In the genomic region with DNA sequence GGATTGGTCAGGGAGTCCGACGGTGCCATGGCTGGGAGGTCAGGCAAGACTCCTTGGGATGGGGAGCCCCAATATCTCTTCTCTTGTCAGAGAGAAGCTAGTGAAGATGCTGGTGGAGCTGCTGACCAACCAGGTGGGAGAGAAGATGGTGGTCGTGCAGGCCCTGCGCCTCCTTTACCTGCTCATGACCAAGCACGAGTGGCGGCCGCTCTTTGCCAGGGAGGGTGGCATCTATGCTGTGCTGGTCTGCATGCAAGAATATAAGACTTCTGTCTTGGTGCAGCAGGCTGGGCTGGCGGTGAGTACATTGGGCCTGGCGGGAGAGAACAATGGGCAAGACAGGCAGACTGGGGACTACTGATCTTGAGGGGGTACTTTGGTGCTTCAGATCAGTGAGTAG, we compare ENCODE assay signal across 1 cellular context.
TF ChIP-seq lines count a peak whose summit lies in the region.

No MANE protein-coding gene starts in this region.

TF ChIP-seq in HepG2, 621 proteins besides CTCF, POLR2A, EP300 and RAD21:
- TF ChIP-seq ZKSCAN1 (IDR thresholded peaks at IDR 0.05; ENCODE audit: low read length): no peak
- TF ChIP-seq ZBTB38 (CRISPR knock-in tag; IDR thresholded peaks at IDR 0.05): no peak
- TF ChIP-seq ZNF446 (CRISPR knock-in tag; IDR thresholded peaks at IDR 0.05): no peak
- TF ChIP-seq, protein P1, sequence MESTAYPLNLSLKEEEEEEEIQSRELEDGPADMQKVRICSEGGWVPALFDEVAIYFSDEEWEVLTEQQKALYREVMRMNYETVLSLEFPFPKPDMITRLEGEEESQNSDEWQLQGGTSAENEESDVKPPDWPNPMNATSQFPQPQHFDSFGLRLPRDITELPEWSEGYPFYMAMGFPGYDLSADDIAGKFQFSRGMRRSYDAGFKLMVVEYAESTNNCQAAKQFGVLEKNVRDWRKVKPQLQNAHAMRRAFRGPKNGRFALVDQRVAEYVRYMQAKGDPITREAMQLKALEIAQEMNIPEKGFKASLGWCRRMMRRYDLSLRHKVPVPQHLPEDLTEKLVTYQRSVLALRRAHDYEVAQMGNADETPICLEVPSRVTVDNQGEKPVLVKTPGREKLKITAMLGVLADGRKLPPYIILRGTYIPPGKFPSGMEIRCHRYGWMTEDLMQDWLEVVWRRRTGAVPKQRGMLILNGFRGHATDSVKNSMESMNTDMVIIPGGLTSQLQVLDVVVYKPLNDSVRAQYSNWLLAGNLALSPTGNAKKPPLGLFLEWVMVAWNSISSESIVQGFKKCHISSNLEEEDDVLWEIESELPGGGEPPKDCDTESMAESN (CRISPR knock-in tag; conservative IDR thresholded peaks at IDR 0.05): no peak
- no peak for TF ChIP-seq NFATC3 (CRISPR knock-in tag; IDR thresholded peaks at IDR 0.05)
- TF ChIP-seq ZFP36 (IDR thresholded peaks at IDR 0.05; ENCODE audit: borderline replicate concordance, low read depth, low read length, partially characterized antibody): no peak
- no peak for TF ChIP-seq GABPA (IDR thresholded peaks at IDR 0.05; ENCODE audit: low read depth, low read length)
- no peak for TF ChIP-seq GABPA (CRISPR knock-in tag; IDR thresholded peaks at IDR 0.05; ENCODE audit: low read depth)
- TF ChIP-seq, protein P2, sequence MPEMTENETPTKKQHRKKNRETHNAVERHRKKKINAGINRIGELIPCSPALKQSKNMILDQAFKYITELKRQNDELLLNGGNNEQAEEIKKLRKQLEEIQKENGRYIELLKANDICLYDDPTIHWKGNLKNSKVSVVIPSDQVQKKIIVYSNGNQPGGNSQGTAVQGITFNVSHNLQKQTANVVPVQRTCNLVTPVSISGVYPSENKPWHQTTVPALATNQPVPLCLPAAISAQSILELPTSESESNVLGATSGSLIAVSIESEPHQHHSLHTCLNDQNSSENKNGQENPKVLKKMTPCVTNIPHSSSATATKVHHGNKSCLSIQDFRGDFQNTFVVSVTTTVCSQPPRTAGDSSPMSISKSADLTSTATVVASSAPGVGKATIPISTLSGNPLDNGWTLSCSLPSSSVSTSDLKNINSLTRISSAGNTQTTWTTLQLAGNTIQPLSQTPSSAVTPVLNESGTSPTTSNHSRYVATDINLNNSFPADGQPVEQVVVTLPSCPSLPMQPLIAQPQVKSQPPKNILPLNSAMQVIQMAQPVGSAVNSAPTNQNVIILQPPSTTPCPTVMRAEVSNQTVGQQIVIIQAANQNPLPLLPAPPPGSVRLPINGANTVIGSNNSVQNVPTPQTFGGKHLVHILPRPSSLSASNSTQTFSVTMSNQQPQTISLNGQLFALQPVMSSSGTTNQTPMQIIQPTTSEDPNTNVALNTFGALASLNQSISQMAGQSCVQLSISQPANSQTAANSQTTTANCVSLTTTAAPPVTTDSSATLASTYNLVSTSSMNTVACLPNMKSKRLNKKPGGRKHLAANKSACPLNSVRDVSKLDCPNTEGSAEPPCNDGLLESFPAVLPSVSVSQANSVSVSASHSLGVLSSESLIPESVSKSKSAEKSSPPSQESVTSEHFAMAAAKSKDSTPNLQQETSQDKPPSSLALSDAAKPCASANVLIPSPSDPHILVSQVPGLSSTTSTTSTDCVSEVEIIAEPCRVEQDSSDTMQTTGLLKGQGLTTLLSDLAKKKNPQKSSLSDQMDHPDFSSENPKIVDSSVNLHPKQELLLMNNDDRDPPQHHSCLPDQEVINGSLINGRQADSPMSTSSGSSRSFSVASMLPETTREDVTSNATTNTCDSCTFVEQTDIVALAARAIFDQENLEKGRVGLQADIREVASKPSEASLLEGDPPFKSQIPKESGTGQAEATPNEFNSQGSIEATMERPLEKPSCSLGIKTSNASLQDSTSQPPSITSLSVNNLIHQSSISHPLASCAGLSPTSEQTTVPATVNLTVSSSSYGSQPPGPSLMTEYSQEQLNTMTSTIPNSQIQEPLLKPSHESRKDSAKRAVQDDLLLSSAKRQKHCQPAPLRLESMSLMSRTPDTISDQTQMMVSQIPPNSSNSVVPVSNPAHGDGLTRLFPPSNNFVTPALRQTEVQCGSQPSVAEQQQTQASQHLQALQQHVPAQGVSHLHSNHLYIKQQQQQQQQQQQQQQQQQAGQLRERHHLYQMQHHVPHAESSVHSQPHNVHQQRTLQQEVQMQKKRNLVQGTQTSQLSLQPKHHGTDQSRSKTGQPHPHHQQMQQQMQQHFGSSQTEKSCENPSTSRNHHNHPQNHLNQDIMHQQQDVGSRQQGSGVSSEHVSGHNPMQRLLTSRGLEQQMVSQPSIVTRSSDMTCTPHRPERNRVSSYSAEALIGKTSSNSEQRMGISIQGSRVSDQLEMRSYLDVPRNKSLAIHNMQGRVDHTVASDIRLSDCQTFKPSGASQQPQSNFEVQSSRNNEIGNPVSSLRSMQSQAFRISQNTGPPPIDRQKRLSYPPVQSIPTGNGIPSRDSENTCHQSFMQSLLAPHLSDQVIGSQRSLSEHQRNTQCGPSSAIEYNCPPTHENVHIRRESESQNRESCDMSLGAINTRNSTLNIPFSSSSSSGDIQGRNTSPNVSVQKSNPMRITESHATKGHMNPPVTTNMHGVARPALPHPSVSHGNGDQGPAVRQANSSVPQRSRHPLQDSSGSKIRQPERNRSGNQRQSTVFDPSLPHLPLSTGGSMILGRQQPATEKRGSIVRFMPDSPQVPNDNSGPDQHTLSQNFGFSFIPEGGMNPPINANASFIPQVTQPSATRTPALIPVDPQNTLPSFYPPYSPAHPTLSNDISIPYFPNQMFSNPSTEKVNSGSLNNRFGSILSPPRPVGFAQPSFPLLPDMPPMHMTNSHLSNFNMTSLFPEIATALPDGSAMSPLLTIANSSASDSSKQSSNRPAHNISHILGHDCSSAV (CRISPR knock-in tag; IDR thresholded peaks at IDR 0.05; ENCODE audit: borderline replicate concordance): no peak
- no peak for TF ChIP-seq HES4 (CRISPR knock-in tag; IDR thresholded peaks at IDR 0.05; ENCODE audit: borderline replicate concordance)
- no peak for TF ChIP-seq JARID2 (CRISPR knock-in tag; IDR thresholded peaks at IDR 0.05; ENCODE audit: insufficient replicate concordance)
- TF ChIP-seq, protein P3, sequence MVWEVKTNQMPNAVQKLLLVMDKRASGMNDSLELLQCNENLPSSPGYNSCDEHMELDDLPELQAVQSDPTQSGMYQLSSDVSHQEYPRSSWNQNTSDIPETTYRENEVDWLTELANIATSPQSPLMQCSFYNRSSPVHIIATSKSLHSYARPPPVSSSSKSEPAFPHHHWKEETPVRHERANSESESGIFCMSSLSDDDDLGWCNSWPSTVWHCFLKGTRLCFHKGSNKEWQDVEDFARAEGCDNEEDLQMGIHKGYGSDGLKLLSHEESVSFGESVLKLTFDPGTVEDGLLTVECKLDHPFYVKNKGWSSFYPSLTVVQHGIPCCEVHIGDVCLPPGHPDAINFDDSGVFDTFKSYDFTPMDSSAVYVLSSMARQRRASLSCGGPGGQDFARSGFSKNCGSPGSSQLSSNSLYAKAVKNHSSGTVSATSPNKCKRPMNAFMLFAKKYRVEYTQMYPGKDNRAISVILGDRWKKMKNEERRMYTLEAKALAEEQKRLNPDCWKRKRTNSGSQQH (CRISPR knock-in tag; IDR thresholded peaks at IDR 0.05; ENCODE audit: low read depth): no peak
- TF ChIP-seq ZNF282 (IDR thresholded peaks at IDR 0.05; ENCODE audit: partially characterized antibody): no peak
- TF ChIP-seq, protein P4, sequence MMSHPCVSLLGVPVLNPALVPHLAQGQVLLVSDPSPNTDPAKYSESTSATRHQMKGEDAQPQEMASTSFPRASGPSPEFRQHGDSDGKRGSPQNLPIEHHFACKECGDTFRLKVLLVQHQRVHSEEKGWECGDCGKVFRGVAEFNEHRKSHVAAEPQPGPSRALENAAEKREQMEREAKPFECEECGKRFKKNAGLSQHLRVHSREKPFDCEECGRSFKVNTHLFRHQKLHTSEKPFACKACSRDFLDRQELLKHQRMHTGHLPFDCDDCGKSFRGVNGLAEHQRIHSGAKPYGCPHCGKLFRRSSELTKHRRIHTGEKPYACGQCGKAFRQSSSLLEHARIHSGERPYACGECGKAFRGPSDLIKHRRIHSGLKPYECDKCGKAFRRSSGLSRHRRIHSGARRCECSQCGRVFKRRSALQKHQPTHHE (CRISPR knock-in tag; IDR thresholded peaks at IDR 0.05; ENCODE audit: borderline replicate concordance): no peak
- TF ChIP-seq, protein P5, sequence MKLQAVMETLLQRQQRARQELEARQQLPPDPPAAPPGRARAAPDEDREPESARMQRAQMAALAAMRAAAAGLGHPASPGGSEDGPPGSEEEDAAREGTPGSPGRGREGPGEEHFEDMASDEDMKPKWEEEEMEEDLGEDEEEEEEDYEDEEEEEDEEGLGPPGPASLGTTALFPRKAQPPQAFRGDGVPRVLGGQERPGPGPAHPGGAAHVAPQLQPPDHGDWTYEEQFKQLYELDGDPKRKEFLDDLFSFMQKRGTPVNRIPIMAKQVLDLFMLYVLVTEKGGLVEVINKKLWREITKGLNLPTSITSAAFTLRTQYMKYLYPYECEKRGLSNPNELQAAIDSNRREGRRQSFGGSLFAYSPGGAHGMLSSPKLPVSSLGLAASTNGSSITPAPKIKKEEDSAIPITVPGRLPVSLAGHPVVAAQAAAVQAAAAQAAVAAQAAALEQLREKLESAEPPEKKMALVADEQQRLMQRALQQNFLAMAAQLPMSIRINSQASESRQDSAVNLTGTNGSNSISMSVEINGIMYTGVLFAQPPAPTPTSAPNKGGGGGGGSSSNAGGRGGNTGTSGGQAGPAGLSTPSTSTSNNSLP (IDR thresholded peaks at IDR 0.05; ENCODE audit: low read depth, low read length): no peak
- TF ChIP-seq, protein P6, sequence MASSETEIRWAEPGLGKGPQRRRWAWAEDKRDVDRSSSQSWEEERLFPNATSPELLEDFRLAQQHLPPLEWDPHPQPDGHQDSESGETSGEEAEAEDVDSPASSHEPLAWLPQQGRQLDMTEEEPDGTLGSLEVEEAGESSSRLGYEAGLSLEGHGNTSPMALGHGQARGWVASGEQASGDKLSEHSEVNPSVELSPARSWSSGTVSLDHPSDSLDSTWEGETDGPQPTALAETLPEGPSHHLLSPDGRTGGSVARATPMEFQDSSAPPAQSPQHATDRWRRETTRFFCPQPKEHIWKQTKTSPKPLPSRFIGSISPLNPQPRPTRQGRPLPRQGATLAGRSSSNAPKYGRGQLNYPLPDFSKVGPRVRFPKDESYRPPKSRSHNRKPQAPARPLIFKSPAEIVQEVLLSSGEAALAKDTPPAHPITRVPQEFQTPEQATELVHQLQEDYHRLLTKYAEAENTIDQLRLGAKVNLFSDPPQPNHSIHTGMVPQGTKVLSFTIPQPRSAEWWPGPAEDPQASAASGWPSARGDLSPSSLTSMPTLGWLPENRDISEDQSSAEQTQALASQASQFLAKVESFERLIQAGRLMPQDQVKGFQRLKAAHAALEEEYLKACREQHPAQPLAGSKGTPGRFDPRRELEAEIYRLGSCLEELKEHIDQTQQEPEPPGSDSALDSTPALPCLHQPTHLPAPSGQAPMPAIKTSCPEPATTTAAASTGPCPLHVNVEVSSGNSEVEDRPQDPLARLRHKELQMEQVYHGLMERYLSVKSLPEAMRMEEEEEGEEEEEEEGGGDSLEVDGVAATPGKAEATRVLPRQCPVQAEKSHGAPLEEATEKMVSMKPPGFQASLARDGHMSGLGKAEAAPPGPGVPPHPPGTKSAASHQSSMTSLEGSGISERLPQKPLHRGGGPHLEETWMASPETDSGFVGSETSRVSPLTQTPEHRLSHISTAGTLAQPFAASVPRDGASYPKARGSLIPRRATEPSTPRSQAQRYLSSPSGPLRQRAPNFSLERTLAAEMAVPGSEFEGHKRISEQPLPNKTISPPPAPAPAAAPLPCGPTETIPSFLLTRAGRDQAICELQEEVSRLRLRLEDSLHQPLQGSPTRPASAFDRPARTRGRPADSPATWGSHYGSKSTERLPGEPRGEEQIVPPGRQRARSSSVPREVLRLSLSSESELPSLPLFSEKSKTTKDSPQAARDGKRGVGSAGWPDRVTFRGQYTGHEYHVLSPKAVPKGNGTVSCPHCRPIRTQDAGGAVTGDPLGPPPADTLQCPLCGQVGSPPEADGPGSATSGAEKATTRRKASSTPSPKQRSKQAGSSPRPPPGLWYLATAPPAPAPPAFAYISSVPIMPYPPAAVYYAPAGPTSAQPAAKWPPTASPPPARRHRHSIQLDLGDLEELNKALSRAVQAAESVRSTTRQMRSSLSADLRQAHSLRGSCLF (CRISPR knock-in tag; IDR thresholded peaks at IDR 0.05; ENCODE audit: borderline replicate concordance): no peak
- no peak for TF ChIP-seq RNF2 (conservative IDR thresholded peaks at IDR 0.05; ENCODE audit: low read depth)
- TF ChIP-seq, protein P7, sequence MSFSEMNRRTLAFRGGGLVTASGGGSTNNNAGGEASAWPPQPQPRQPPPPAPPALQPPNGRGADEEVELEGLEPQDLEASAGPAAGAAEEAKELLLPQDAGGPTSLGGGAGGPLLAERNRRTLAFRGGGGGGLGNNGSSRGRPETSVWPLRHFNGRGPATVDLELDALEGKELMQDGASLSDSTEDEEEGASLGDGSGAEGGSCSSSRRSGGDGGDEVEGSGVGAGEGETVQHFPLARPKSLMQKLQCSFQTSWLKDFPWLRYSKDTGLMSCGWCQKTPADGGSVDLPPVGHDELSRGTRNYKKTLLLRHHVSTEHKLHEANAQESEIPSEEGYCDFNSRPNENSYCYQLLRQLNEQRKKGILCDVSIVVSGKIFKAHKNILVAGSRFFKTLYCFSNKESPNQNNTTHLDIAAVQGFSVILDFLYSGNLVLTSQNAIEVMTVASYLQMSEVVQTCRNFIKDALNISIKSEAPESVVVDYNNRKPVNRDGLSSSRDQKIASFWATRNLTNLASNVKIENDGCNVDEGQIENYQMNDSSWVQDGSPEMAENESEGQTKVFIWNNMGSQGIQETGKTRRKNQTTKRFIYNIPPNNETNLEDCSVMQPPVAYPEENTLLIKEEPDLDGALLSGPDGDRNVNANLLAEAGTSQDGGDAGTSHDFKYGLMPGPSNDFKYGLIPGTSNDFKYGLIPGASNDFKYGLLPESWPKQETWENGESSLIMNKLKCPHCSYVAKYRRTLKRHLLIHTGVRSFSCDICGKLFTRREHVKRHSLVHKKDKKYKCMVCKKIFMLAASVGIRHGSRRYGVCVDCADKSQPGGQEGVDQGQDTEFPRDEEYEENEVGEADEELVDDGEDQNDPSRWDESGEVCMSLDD (CRISPR knock-in tag; IDR thresholded peaks at IDR 0.05; ENCODE audit: borderline replicate concordance): no peak
- TF ChIP-seq ZSCAN29 (CRISPR knock-in tag; conservative IDR thresholded peaks at IDR 0.05): no peak
